In genomic region chr13:110726153-110726552, GRCh38 we compare ENCODE assay signal across 7 cellular contexts. TPM values are rescaled to one million over a fixed set of nuclear protein-coding genes. Genes with fewer than 3 reads are reported as not detected.
DNase-seq lines count a peak whose midpoint lies in the region; ATAC-seq and TF ChIP-seq lines count a peak whose summit lies in the region.
"Not testable (repeated sequence)": the region's sequence is repeated elsewhere in the genome, so short reads cannot be mapped to it uniquely, and the experiment has no call there.

No MANE protein-coding gene starts in this region.

- not testable (repeated sequence) for H3K9me3 Mint-ChIP-seq in CD8-positive, alpha-beta memory T cell; activated CD8-positive, alpha-beta T cell treated with anti-CD3 and anti-CD28 coated beads, Interleukin-2, amount 10 ng/mL, durations not matched to agents 7 days and 5 days (ENCODE audit: insufficient read depth); activated naive CD4-positive, alpha-beta T cell treated with anti-CD3 and anti-CD28 coated beads, Interleukin-2, amount 10 ng/mL, durations not matched to agents 7 days and 5 days; central memory CD8-positive, alpha-beta T cell

- H3K79me2 ChIP-seq in OCI-LY1 (ENCODE audit: insufficient read depth, low read length): not testable (repeated sequence)

- H2AFZ ChIP-seq in OCI-LY1 (ENCODE audit: low read length): not testable (repeated sequence)

- not testable (repeated sequence) for DNase-seq in CD8-positive, alpha-beta memory T cell; activated CD8-positive, alpha-beta T cell treated with anti-CD3 and anti-CD28 coated beads, Interleukin-2, amount 10 ng/mL, durations not matched to agents 7 days and 5 days; activated naive CD4-positive, alpha-beta T cell treated with anti-CD3 and anti-CD28 coated beads, Interleukin-2, amount 10 ng/mL, durations not matched to agents 7 days and 5 days; central memory CD8-positive, alpha-beta T cell (ENCODE audit: low spot score in 2 of 2)

- peak; percentile 47 to 64 for ATAC-seq in activated CD4-positive, CD25-positive, alpha-beta regulatory T cell treated with anti-CD3 and anti-CD28 coated beads, Interleukin-2, amount 50 U/mL, for 24 hours
- ATAC-seq in activated CD8-positive, alpha-beta T cell treated with anti-CD3 and anti-CD28 coated beads, Interleukin-2, amount 10 ng/mL, durations not matched to agents 7 days and 5 days: peak; percentile 24
- ATAC-seq in central memory CD8-positive, alpha-beta T cell (replicated peaks; ENCODE audit: extremely low read depth, poor library complexity, severe bottlenecking): peak; percentile 63

- H3K36me3 Mint-ChIP-seq in CD8-positive, alpha-beta memory T cell: peaks cover 0 to 14% (median 1%) of the 10 kb centered on the region in 3 donors
- not testable (repeated sequence) for H3K36me3 Mint-ChIP-seq in activated CD8-positive, alpha-beta T cell treated with anti-CD3 and anti-CD28 coated beads, Interleukin-2, amount 10 ng/mL, durations not matched to agents 7 days and 5 days (ENCODE audit: low read depth); activated naive CD4-positive, alpha-beta T cell treated with anti-CD3 and anti-CD28 coated beads, Interleukin-2, amount 10 ng/mL, durations not matched to agents 7 days and 5 days
- peaks cover 15% of the 10 kb centered on the region for H3K36me3 Mint-ChIP-seq in central memory CD8-positive, alpha-beta T cell (ENCODE audit: insufficient read depth)

- H3K9me2 ChIP-seq in OCI-LY1 (ENCODE audit: low read depth, low read length): not testable (repeated sequence)

- CTCF ChIA-PET in CD8-positive, alpha-beta memory T cell (lab: Charles Lee); activated CD8-positive, alpha-beta T cell treated with anti-CD3 and anti-CD28 coated beads, Interleukin-2, amount 10 ng/mL, durations not matched to agents 7 days and 5 days (lab: Charles Lee); activated naive CD4-positive, alpha-beta T cell treated with anti-CD3 and anti-CD28 coated beads, Interleukin-2, amount 10 ng/mL, durations not matched to agents 7 days and 5 days (lab: Charles Lee): not testable (repeated sequence)

- H3K36me3 ChIP-seq in CD8-positive, alpha-beta memory T cell (ENCODE audit: insufficient read depth, low read length): not testable (repeated sequence)
- peaks cover 19% of the 10 kb centered on the region for H3K36me3 ChIP-seq in OCI-LY1 (ENCODE audit: insufficient read depth, low read length)
- H3K36me3 ChIP-seq in neutrophil: peaks cover 12% of the 10 kb centered on the region

- H3K4me1 Mint-ChIP-seq in CD8-positive, alpha-beta memory T cell: peaks cover 28 to 42% (median 38%) of the 10 kb centered on the region in 3 donors
- peaks cover 27% of the 10 kb centered on the region for H3K4me1 Mint-ChIP-seq in activated CD8-positive, alpha-beta T cell treated with anti-CD3 and anti-CD28 coated beads, Interleukin-2, amount 10 ng/mL, durations not matched to agents 7 days and 5 days (ENCODE audit: low read depth)
- peaks cover 23% of the 10 kb centered on the region for H3K4me1 Mint-ChIP-seq in activated naive CD4-positive, alpha-beta T cell treated with anti-CD3 and anti-CD28 coated beads, Interleukin-2, amount 10 ng/mL, durations not matched to agents 7 days and 5 days
- H3K4me1 Mint-ChIP-seq in central memory CD8-positive, alpha-beta T cell: peaks cover 13% of the 10 kb centered on the region

- H3K27ac Mint-ChIP-seq in CD8-positive, alpha-beta memory T cell: peak overlapping the region in 7 of 8 donors; percentile 13 to 87 (median 63)
- H3K27ac Mint-ChIP-seq in activated CD8-positive, alpha-beta T cell treated with anti-CD3 and anti-CD28 coated beads, Interleukin-2, amount 10 ng/mL, durations not matched to agents 7 days and 5 days; central memory CD8-positive, alpha-beta T cell (ENCODE audit: low read depth): not testable (repeated sequence)
- H3K27ac Mint-ChIP-seq in activated naive CD4-positive, alpha-beta T cell treated with anti-CD3 and anti-CD28 coated beads, Interleukin-2, amount 10 ng/mL, durations not matched to agents 7 days and 5 days: peak overlapping the region; percentile 83

- not testable (repeated sequence) for TF ChIP-seq CTCF in OCI-LY1 (IDR thresholded peaks at IDR 0.05; ENCODE audit: low read length); neutrophil (IDR thresholded peaks at IDR 0.05)

- H3K27me3 Mint-ChIP-seq in CD8-positive, alpha-beta memory T cell; activated CD8-positive, alpha-beta T cell treated with anti-CD3 and anti-CD28 coated beads, Interleukin-2, amount 10 ng/mL, durations not matched to agents 7 days and 5 days (ENCODE audit: low read depth); activated naive CD4-positive, alpha-beta T cell treated with anti-CD3 and anti-CD28 coated beads, Interleukin-2, amount 10 ng/mL, durations not matched to agents 7 days and 5 days; central memory CD8-positive, alpha-beta T cell: not testable (repeated sequence)

- peaks cover 18% of the 10 kb centered on the region for H3K4me1 ChIP-seq in CD8-positive, alpha-beta memory T cell (ENCODE audit: insufficient read depth, low read length)
- H3K4me1 ChIP-seq in OCI-LY1 (ENCODE audit: insufficient read depth, low read length, severe bottlenecking): peaks cover 20% of the 10 kb centered on the region
- not testable (repeated sequence) for H3K4me1 ChIP-seq in neutrophil (ENCODE audit: control insufficient read depth in 1 of 2, insufficient read depth in 1 of 2, low read depth in 1 of 2, low read length in 1 of 2)

- not testable (repeated sequence) for H4K20me1 ChIP-seq in OCI-LY1 (ENCODE audit: insufficient read depth, low read length)

- not testable (repeated sequence) for H3K4me3 ChIP-seq in CD8-positive, alpha-beta memory T cell (ENCODE audit: low read length); OCI-LY1 (ENCODE audit: low read depth, low read length, poor library complexity, severe bottlenecking); neutrophil (ENCODE audit: low read depth in 1 of 2, low read length in 1 of 2)

- H3K27me3 ChIP-seq in CD8-positive, alpha-beta memory T cell (ENCODE audit: insufficient read depth, low read length, poor library complexity, severe bottlenecking); OCI-LY1 (ENCODE audit: insufficient read depth, low read length); neutrophil: not testable (repeated sequence)

- not testable (repeated sequence) for H3K27ac ChIP-seq in CD8-positive, alpha-beta memory T cell (ENCODE audit: low read depth, low read length)
- H3K27ac ChIP-seq in OCI-LY1 (ENCODE audit: low read depth, low read length, poor library complexity, severe bottlenecking): peak overlapping the region; percentile 35
- H3K27ac ChIP-seq in neutrophil: peak overlapping the region; percentile 10

- H3K4me2 ChIP-seq in OCI-LY1 (ENCODE audit: low read length): peak overlapping the region; percentile 24; the same call in 1 of the 2 replicates

- H3K9me3 ChIP-seq in CD8-positive, alpha-beta memory T cell (ENCODE audit: low read length); OCI-LY1 (ENCODE audit: low read length); neutrophil: not testable (repeated sequence)

- not testable (repeated sequence) for H3K9ac ChIP-seq in OCI-LY1 (ENCODE audit: low read length)

- H3F3A ChIP-seq in OCI-LY1 (ENCODE audit: insufficient read depth, low read length): not testable (repeated sequence)

- H3K4me3 Mint-ChIP-seq in CD8-positive, alpha-beta memory T cell: peak overlapping the region; percentile 41 to 77 (median 74)
- peak overlapping the region; percentile 53 for H3K4me3 Mint-ChIP-seq in activated CD8-positive, alpha-beta T cell treated with anti-CD3 and anti-CD28 coated beads, Interleukin-2, amount 10 ng/mL, durations not matched to agents 7 days and 5 days
- H3K4me3 Mint-ChIP-seq in activated naive CD4-positive, alpha-beta T cell treated with anti-CD3 and anti-CD28 coated beads, Interleukin-2, amount 10 ng/mL, durations not matched to agents 7 days and 5 days: not testable (repeated sequence)
- peak overlapping the region; percentile 50 for H3K4me3 Mint-ChIP-seq in central memory CD8-positive, alpha-beta T cell

- POLR2A ChIA-PET in CD8-positive, alpha-beta memory T cell (lab: Charles Lee); activated CD8-positive, alpha-beta T cell treated with anti-CD3 and anti-CD28 coated beads, Interleukin-2, amount 10 ng/mL, durations not matched to agents 7 days and 5 days (lab: Charles Lee): not testable (repeated sequence)

RNA-seq across cellular contexts. Expression of gene ING1, which starts 12.7 kb away (rescaled TPM):
- total RNA-seq in CD8-positive, alpha-beta memory T cell: 10 to 100 TPM; 16.6 to 16.9 TPM
- polyA plus RNA-seq in CD8-positive, alpha-beta memory T cell: 18.5 TPM
- 10 to 100 TPM; 19.8 to 21.4 TPM for total RNA-seq in activated CD8-positive, alpha-beta T cell treated with anti-CD3 and anti-CD28 coated beads, Interleukin-2, amount 10 ng/mL, durations not matched to agents 7 days and 5 days

RNA-seq across cellular contexts. Expression of gene CARS2, which starts 20.2 kb away (rescaled TPM):
- 10 to 100 TPM; 84.5 to 84.9 TPM for total RNA-seq in CD8-positive, alpha-beta memory T cell
- polyA plus RNA-seq in CD8-positive, alpha-beta memory T cell: 39.2 TPM
- 10 to 100 TPM; 73.1 to 79.9 TPM for total RNA-seq in activated CD8-positive, alpha-beta T cell treated with anti-CD3 and anti-CD28 coated beads, Interleukin-2, amount 10 ng/mL, durations not matched to agents 7 days and 5 days
